8 cellular contexts compared by ENCODE assay signal in genomic region chr11:75350122-75350742, GRCh38. TPM values are rescaled to one million over a fixed set of nuclear protein-coding genes. Genes with fewer than 3 reads are reported as not detected.
DNase-seq lines count a peak whose midpoint lies in the region; ATAC-seq, FAIRE-seq and TF ChIP-seq lines count a peak whose summit lies in the region.

No MANE protein-coding gene starts in this region.

- no peak for TF ChIP-seq CTCF in DND-41 (IDR thresholded peaks at IDR 0.05; ENCODE audit: borderline replicate concordance, extremely low read depth, low read length, poor library complexity, severe bottlenecking)
- no peak for TF ChIP-seq CTCF in WTC11 (IDR thresholded peaks at IDR 0.05)
- no peak for TF ChIP-seq CTCF in gastroesophageal sphincter (IDR thresholded peaks at IDR 0.05)
- no peak for TF ChIP-seq CTCF in gastrocnemius medialis (IDR thresholded peaks at IDR 0.05 in 4 of 5, conservative IDR thresholded peaks at IDR 0.05 in 1 of 5)

- TF ChIP-seq POLR2A in gastroesophageal sphincter (IDR thresholded peaks at IDR 0.05) (no peak), gastrocnemius medialis (IDR thresholded peaks at IDR 0.05) (no peak), H54 (IDR thresholded peaks at IDR 0.05; ENCODE audit: low read depth, low read length) (no peak)

- peak overlapping the region; percentile 85 for H3K4me2 ChIP-seq in DND-41 (ENCODE audit: insufficient read depth, low read length)

- H3K27ac ChIP-seq in DND-41 (ENCODE audit: low read length) (peak overlapping the region; percentile 71; the same call in 1 of the 2 replicates), gastroesophageal sphincter (peak overlapping the region; percentile 90 to 98 (median 95)), gastrocnemius medialis (peak overlapping the region; percentile 80 to 86 (median 86))

- WGBS in gastroesophageal sphincter (ENCODE audit: low coverage in 1 of 2), 2 donors, result 15% methylated on average over 7 of the region's 9 CpGs; no CpG with 5 or more reads in 1 of the 2 donors

- in situ Hi-C loops in gastrocnemius medialis (cut with MboI; ENCODE audit: low sequenced_read_pairs in 4 of 4), result no loop called here

- no peaks in the 10 kb centered on the region for H3K27me3 ChIP-seq in DND-41 (ENCODE audit: insufficient read depth, low read length, poor library complexity)
- no peaks in the 10 kb centered on the region for H3K27me3 ChIP-seq in gastroesophageal sphincter
- H3K27me3 ChIP-seq in gastrocnemius medialis, result no peaks in the 10 kb centered on the region

- peak overlapping the region; percentile 73; the same call in 1 of the 2 replicates for H3K9ac ChIP-seq in DND-41 (ENCODE audit: low read depth, low read length)

- H3K27me3 Mint-ChIP-seq in WTC11 (ENCODE audit: low read depth), result peaks cover 8% of the 10 kb centered on the region

- peak overlapping the region; percentile 80 for H3K4me3 Mint-ChIP-seq in WTC11

- POLR2A ChIA-PET in WTC11 (lab: Charles Lee), result interaction anchor here (1.7 kb wide), 1 partner anchor 10 kb away, joined by 6 read pairs; no protein-coding TSS in a partner anchor

- CTCF ChIA-PET in WTC11 (lab: Charles Lee), result interaction anchor here (0.5 to 6.9 kb wide), 5 partner anchors 10 to 578 kb away, joined by 3 to 34 read pairs (median 5); no protein-coding TSS in a partner anchor

- H3K9me3 ChIP-seq in DND-41 (ENCODE audit: insufficient read depth, low read length, severe bottlenecking), result no peaks in the 10 kb centered on the region
- no peaks in the 10 kb centered on the region for H3K9me3 ChIP-seq in gastroesophageal sphincter
- no peaks in the 10 kb centered on the region for H3K9me3 ChIP-seq in gastrocnemius medialis

- H3K4me1 Mint-ChIP-seq in WTC11, result peaks cover 73% of the 10 kb centered on the region

- H4K20me1 ChIP-seq in DND-41 (ENCODE audit: insufficient read depth, low read length), result 0 out of 2 replicates have a peak, but pooled peaks cover 2% of the 10 kb centered on the region

- H3K36me3 ChIP-seq in DND-41 (ENCODE audit: insufficient read depth, low read length) (no peaks in the 10 kb centered on the region; the same call in 1 of the 2 replicates), gastroesophageal sphincter (no peaks in the 10 kb centered on the region), gastrocnemius medialis (no peaks in the 10 kb centered on the region)

- FAIRE-seq in H54 (lab: Jason Lieb, UNC), result no peak

- H3K4me1 ChIP-seq in DND-41 (ENCODE audit: insufficient read depth, low read length), result peaks cover 69% of the 10 kb centered on the region
- peaks cover 8 to 73% (median 49%) of the 10 kb centered on the region in 3 donors for H3K4me1 ChIP-seq in gastroesophageal sphincter
- peaks cover 32 to 37% of the 10 kb centered on the region in 2 donors for H3K4me1 ChIP-seq in gastrocnemius medialis

- H3K27ac Mint-ChIP-seq in WTC11, result peak overlapping the region; percentile 81

- peaks cover 5% of the 10 kb centered on the region; the same call in 1 of the 2 replicates for H3K36me3 Mint-ChIP-seq in WTC11

- H3K79me2 ChIP-seq in DND-41 (ENCODE audit: insufficient read depth, low read length), result peaks cover 46% of the 10 kb centered on the region

- no peaks in the 10 kb centered on the region for H3K9me3 Mint-ChIP-seq in WTC11

- intact Hi-C loops in gastrocnemius medialis (cut with DNase I; ENCODE audit: low total_unique reads), result loop anchor here (5.0 kb wide), 1 partner anchor 37 kb away; no protein-coding TSS in a partner anchor

- H3K4me3 ChIP-seq in DND-41 (ENCODE audit: low read depth in 1 of 2, low read length in 2 of 2) (peak overlapping the region in 1 of 2 experiments; percentile 75; a peak in 3 of 4 replicates), gastroesophageal sphincter (peak overlapping the region; percentile 93 to 94), gastrocnemius medialis (peak overlapping the region; percentile 67 to 74 (median 72))

- ATAC-seq in DND-41 (ENCODE audit: insufficient read depth, low read depth) (no peak), WTC11 (no peak), gastroesophageal sphincter (no peak), gastrocnemius medialis (no peak), GM19463 (IDR thresholded peaks at IDR 0.05; ENCODE audit: unreplicated experiment) (no peak), HG02981 (IDR thresholded peaks at IDR 0.05; ENCODE audit: unreplicated experiment) (no peak)

- DNase-seq in DND-41 (no peak), WTC11 (ENCODE audit: low spot score) (no peak), gastrocnemius medialis (no peak), AG20443 (ENCODE audit: low spot score) (no peak), H54 (ENCODE audit: insufficient read length, low spot score) (no peak)

- no peak overlapping the region for H2AFZ ChIP-seq in DND-41 (ENCODE audit: low read depth, low read length)

- TF ChIP-seq EP300 in gastroesophageal sphincter (IDR thresholded peaks at IDR 0.05), result no peak

TF ChIP-seq in WTC11, 78 proteins besides CTCF, POLR2A, EP300 and RAD21 (continues in another document):
- TF ChIP-seq TEAD1 (CRISPR knock-in tag; IDR thresholded peaks at IDR 0.05), result no peak
- TF ChIP-seq ZNF263 (CRISPR knock-in tag; IDR thresholded peaks at IDR 0.05; ENCODE audit: low read depth), result no peak
- TF ChIP-seq, protein P1, sequence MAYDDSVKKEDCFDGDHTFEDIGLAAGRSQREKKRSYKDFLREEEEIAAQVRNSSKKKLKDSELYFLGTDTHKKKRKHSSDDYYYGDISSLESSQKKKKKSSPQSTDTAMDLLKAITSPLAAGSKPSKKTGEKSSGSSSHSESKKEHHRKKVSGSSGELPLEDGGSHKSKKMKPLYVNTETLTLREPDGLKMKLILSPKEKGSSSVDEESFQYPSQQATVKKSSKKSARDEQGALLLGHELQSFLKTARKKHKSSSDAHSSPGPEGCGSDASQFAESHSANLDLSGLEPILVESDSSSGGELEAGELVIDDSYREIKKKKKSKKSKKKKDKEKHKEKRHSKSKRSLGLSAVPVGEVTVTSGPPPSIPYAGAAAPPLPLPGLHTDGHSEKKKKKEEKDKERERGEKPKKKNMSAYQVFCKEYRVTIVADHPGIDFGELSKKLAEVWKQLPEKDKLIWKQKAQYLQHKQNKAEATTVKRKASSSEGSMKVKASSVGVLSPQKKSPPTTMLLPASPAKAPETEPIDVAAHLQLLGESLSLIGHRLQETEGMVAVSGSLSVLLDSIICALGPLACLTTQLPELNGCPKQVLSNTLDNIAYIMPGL (CRISPR knock-in tag; IDR thresholded peaks at IDR 0.05), result no peak
- no peak for TF ChIP-seq IRF1 (CRISPR knock-in tag; IDR thresholded peaks at IDR 0.05)
- TF ChIP-seq, protein P2, sequence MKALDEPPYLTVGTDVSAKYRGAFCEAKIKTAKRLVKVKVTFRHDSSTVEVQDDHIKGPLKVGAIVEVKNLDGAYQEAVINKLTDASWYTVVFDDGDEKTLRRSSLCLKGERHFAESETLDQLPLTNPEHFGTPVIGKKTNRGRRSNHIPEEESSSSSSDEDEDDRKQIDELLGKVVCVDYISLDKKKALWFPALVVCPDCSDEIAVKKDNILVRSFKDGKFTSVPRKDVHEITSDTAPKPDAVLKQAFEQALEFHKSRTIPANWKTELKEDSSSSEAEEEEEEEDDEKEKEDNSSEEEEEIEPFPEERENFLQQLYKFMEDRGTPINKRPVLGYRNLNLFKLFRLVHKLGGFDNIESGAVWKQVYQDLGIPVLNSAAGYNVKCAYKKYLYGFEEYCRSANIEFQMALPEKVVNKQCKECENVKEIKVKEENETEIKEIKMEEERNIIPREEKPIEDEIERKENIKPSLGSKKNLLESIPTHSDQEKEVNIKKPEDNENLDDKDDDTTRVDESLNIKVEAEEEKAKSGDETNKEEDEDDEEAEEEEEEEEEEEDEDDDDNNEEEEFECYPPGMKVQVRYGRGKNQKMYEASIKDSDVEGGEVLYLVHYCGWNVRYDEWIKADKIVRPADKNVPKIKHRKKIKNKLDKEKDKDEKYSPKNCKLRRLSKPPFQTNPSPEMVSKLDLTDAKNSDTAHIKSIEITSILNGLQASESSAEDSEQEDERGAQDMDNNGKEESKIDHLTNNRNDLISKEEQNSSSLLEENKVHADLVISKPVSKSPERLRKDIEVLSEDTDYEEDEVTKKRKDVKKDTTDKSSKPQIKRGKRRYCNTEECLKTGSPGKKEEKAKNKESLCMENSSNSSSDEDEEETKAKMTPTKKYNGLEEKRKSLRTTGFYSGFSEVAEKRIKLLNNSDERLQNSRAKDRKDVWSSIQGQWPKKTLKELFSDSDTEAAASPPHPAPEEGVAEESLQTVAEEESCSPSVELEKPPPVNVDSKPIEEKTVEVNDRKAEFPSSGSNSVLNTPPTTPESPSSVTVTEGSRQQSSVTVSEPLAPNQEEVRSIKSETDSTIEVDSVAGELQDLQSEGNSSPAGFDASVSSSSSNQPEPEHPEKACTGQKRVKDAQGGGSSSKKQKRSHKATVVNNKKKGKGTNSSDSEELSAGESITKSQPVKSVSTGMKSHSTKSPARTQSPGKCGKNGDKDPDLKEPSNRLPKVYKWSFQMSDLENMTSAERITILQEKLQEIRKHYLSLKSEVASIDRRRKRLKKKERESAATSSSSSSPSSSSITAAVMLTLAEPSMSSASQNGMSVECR (CRISPR knock-in tag; IDR thresholded peaks at IDR 0.05; ENCODE audit: borderline replicate concordance), result no peak

RNA-seq across cellular contexts. Expression of gene ARRB1, which starts 1.2 kb away (rescaled TPM):
- total RNA-seq in WTC11 (2021), result 81.0 to 90.1 TPM (median 82.9 TPM) in 3 replicates
- total RNA-seq in gastroesophageal sphincter, result 100 to 1,000 TPM in 1 of 4 donors, 10 to 100 TPM in 3; 72.3 to 120 (median 93.0) TPM
- total RNA-seq in gastrocnemius medialis, result 10 to 100 TPM in 1 of 4 donors, 1 to 10 TPM in 3; 4.3 to 11.8 (median 5.4) TPM

RNA-seq across cellular contexts. Expression of gene RPS3, which starts 49.1 kb away (rescaled TPM):
- total RNA-seq in WTC11 (2021) (3,967 to 4,516 TPM (median 4,446 TPM) in 3 replicates), gastroesophageal sphincter (1,000 to 10,000 TPM in 2 of 4 donors, 100 to 1,000 TPM in 2; 767 to 1,946 (median 1,260) TPM), gastrocnemius medialis (100 to 1,000 TPM; 572 to 979 (median 746) TPM)
